Comparison of ENCODE assay signal across 18 cellular contexts in the genomic region with DNA sequence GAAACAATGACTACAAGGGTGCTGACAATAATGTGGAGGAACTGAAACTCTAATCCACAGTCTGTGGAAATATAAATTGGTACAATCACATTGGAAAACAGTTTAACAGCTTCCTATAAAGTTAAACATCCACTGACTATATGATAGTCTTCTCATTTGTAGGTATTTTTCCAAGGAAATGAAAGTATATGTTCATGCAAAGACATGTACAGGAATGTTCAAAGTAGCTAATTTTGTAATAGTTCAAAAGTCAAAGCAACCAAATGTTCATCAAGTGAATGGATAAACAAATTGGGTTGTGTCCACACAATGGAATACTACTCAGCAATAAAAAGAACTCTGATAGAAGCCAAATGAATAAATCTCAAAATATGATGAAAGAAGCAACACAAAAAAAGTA.
A peak's percentile ranks its signal among the peaks of the same experiment; 100 is the strongest.
DNase-seq lines count a peak whose midpoint lies in the region; ATAC-seq, FAIRE-seq and TF ChIP-seq lines count a peak whose summit lies in the region.
"Had no signal": no experiment of that assay in that cellular context is flagged by ENCODE, and none has a peak within 500 bp of the region (broad histone marks: within the 10 kb centered on the region; RNA-seq: fewer than 3 reads in every experiment).

No MANE protein-coding gene starts in this region.

- peak; percentile 26 for FAIRE-seq in astrocyte (lab: Jason Lieb, UNC)
- FAIRE-seq: GM12891, HepG2, HTR-8/SVneo had no signal

- CTCF ChIA-PET in Calu3 (lab: Charles Lee) = no interaction called here

- H3K4me3 Mint-ChIP-seq in Calu3 (ENCODE audit: low read depth, unreplicated experiment) (no peak overlapping the region), astrocyte (ENCODE audit: unreplicated experiment) (no peak overlapping the region), nephron progenitor cell (no peak overlapping the region)
- H3K4me3 Mint-ChIP-seq: CD4-positive, alpha-beta memory T cell had no signal

- no peaks in the 10 kb centered on the region for H3K9me3 ChIP-seq in astrocyte (ENCODE audit: insufficient read depth, low read depth, low read length)
- H3K9me3 ChIP-seq: BE2C had no signal

- TF ChIP-seq CTCF in Calu3 (IDR thresholded peaks at IDR 0.05; ENCODE audit: unreplicated experiment) = no peak
- no peak for TF ChIP-seq CTCF in astrocyte (IDR thresholded peaks at IDR 0.05; ENCODE audit: insufficient read depth, low read depth, low read length)
- no peak for TF ChIP-seq CTCF in foreskin keratinocyte (conservative IDR thresholded peaks at IDR 0.05)
- TF ChIP-seq CTCF in nephron progenitor cell (IDR thresholded peaks at IDR 0.05) = no peak

- no peak for DNase-seq in Calu3
- DNase-seq in astrocyte (ENCODE audit: low read depth) = no peak
- DNase-seq in foreskin keratinocyte = peak in 1 of 2 donors; percentile 52
- DNase-seq in D341Med (ENCODE audit: low spot score) = no peak
- no peak for DNase-seq in cardiac septum (ENCODE audit: low spot score)
- DNase-seq in nephron progenitor cell = no peak
- DNase-seq in KG1 (lab: John Stamatoyannopoulos, UW) = no peak
- DNase-seq: BE2C; CD4-positive, alpha-beta memory T cell; COR-L47; DMS 273 treated with DMSO at 0.1 percent for 48 hours; DMS79; GM23248; H7 had no signal

- H3K36me3 Mint-ChIP-seq in Calu3 (ENCODE audit: insufficient read depth, unreplicated experiment) (peaks cover 7% of the 10 kb centered on the region), astrocyte (ENCODE audit: low read depth, unreplicated experiment) (no peaks in the 10 kb centered on the region), nephron progenitor cell (ENCODE audit: low read depth) (peaks cover 4% of the 10 kb centered on the region)
- H3K36me3 Mint-ChIP-seq: CD4-positive, alpha-beta memory T cell had no signal

- no peak for ATAC-seq in foreskin keratinocyte
- ATAC-seq: HepG2 had no signal

- H3K9me3 Mint-ChIP-seq in Calu3 (ENCODE audit: low read depth, unreplicated experiment) (peaks cover 8% of the 10 kb centered on the region), astrocyte (ENCODE audit: unreplicated experiment) (no peaks in the 10 kb centered on the region), nephron progenitor cell (peaks cover 4% of the 10 kb centered on the region)

- H3K27me3 ChIP-seq in astrocyte (ENCODE audit: insufficient read depth, low read length) = no peaks in the 10 kb centered on the region
- no peaks in the 10 kb centered on the region for H3K27me3 ChIP-seq in foreskin keratinocyte
- H3K27me3 ChIP-seq: BE2C had no signal

- H4K20me1 ChIP-seq in astrocyte (ENCODE audit: insufficient read depth, low read length) = no peaks in the 10 kb centered on the region

- H3K4me1 Mint-ChIP-seq in Calu3 (ENCODE audit: low read depth, unreplicated experiment) (peaks cover 72% of the 10 kb centered on the region), astrocyte (ENCODE audit: low read depth, unreplicated experiment) (peaks cover 18% of the 10 kb centered on the region), nephron progenitor cell (peaks cover 5% of the 10 kb centered on the region)
- H3K4me1 Mint-ChIP-seq: CD4-positive, alpha-beta memory T cell had no signal

- peaks cover 28% of the 10 kb centered on the region for H3K4me1 ChIP-seq in astrocyte (ENCODE audit: insufficient read depth, low read length)
- peaks cover 42% of the 10 kb centered on the region for H3K4me1 ChIP-seq in foreskin keratinocyte

- intact Hi-C loops in Calu3 (cut with micrococcal nuclease; ENCODE audit: unreplicated experiment) (loop anchor here (5.0 kb wide), 1 partner anchor 605 kb away; no protein-coding TSS in a partner anchor), cardiac septum (cut with DNase I) (no loop called here)

- no TSS peak for BruUV-seq in Calu3 (replicated peaks; lab: Mats Ljungman, UMichigan)

- no peak overlapping the region for H3K27ac ChIP-seq in astrocyte (ENCODE audit: low read depth, low read length)
- peak overlapping the region; percentile 94 for H3K27ac ChIP-seq in foreskin keratinocyte
- H3K27ac ChIP-seq: C4-2B, GM23248 had no signal

- H3K4me3 ChIP-seq in astrocyte (ENCODE audit: insufficient read depth, low read depth, low read length) = no peak overlapping the region
- H3K4me3 ChIP-seq: GM23248 had no signal

- H3K9ac ChIP-seq in astrocyte (ENCODE audit: low read length) = no peak overlapping the region
- H3K9ac ChIP-seq: GM23248 had no signal

- H3K27me3 Mint-ChIP-seq in Calu3 (ENCODE audit: unreplicated experiment) (no peaks in the 10 kb centered on the region), astrocyte (ENCODE audit: low read depth, unreplicated experiment) (no peaks in the 10 kb centered on the region), nephron progenitor cell (ENCODE audit: low read depth, poor library complexity) (peaks cover under 1% of the 10 kb centered on the region)
- H3K27me3 Mint-ChIP-seq: CD4-positive, alpha-beta memory T cell had no signal

- H3K79me2 ChIP-seq in astrocyte (ENCODE audit: insufficient read depth, low read length) = no peaks in the 10 kb centered on the region

- no peaks in the 10 kb centered on the region for H3K36me3 ChIP-seq in astrocyte (ENCODE audit: insufficient read depth, low read length)
- H3K36me3 ChIP-seq: BE2C had no signal

- H3K4me2 ChIP-seq in astrocyte (ENCODE audit: low read length) = no peak overlapping the region

- peak overlapping the region; percentile 23 for H3K27ac Mint-ChIP-seq in Calu3 (ENCODE audit: unreplicated experiment)
- no peak overlapping the region for H3K27ac Mint-ChIP-seq in astrocyte (ENCODE audit: unreplicated experiment)
- H3K27ac Mint-ChIP-seq in nephron progenitor cell = no peak overlapping the region
- H3K27ac Mint-ChIP-seq: CD4-positive, alpha-beta memory T cell had no signal

- H2AFZ ChIP-seq in astrocyte (ENCODE audit: low read depth, low read length) = no peak overlapping the region
- H2AFZ ChIP-seq: GM23248 had no signal
